15 cellular contexts compared by ENCODE assay signal in the genomic region with DNA sequence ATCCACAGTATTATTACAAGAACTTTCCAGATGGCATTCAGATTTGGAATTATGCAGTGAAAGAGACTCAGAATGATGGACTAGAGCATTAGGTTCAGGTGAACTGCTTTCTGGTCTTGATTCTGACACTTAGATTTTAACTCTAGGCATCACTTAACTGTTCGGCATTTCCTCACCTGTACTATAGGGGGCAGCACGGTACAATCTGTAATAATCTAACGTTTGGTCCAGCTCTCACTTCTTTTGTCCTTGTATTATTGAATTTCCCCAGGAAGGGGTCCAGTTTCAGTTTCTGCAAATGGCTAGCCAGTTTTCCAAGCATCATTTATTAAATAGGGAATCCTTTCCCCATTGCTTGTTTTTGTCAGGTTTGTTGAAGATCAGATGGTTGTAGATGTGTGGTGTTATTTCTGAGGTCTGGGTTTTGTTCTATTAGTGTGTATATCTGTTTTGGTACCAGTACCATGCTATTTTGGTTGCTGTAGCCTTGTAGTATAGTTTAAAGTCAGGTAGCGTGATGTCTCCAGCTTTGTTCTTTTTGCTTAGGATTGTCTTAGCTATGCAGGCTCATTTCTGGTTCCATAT. TPM values are rescaled to one million over a fixed set of nuclear protein-coding genes. Genes with fewer than 3 reads are reported as not detected.
A peak's percentile ranks its signal among the peaks of the same experiment; 100 is the strongest.
DNase-seq lines count a peak whose midpoint lies in the region; ATAC-seq and TF ChIP-seq lines count a peak whose summit lies in the region.
"Not testable (repeated sequence)": the region's sequence is repeated elsewhere in the genome, so short reads cannot be mapped to it uniquely, and the experiment has no call there.
"Had no signal": no experiment of that assay in that cellular context is flagged by ENCODE, and none has a peak within 500 bp of the region (broad histone marks: within the 10 kb centered on the region; RNA-seq: fewer than 3 reads in every experiment).

No MANE protein-coding gene starts in this region.

- H3K27ac ChIP-seq in OCI-LY7 (ENCODE audit: low read depth, low read length, poor library complexity, severe bottlenecking); endodermal cell (ENCODE audit: low read depth, low read length); upper lobe of right lung: not testable (repeated sequence)

- intact Hi-C loops in OCI-LY7 (cut with micrococcal nuclease; ENCODE audit: unreplicated experiment); upper lobe of right lung (cut with DNase I): not testable (repeated sequence)

- not testable (repeated sequence) for H3K36me3 ChIP-seq in OCI-LY7 (ENCODE audit: insufficient read depth, low read length); endodermal cell (ENCODE audit: control insufficient read depth, insufficient read depth, low read length); upper lobe of right lung

- ATAC-seq in upper lobe of right lung, result not testable (repeated sequence)

- H3K9me2 ChIP-seq in OCI-LY7 (ENCODE audit: insufficient read depth, low read length), result not testable (repeated sequence)

- not testable (repeated sequence) for H4K20me1 ChIP-seq in OCI-LY7 (ENCODE audit: insufficient read depth, low read length)

- not testable (repeated sequence) for H3K27me3 ChIP-seq in endodermal cell (ENCODE audit: control insufficient read depth, insufficient read depth, low read length, poor library complexity, severe bottlenecking); upper lobe of right lung

- not testable (repeated sequence) for H2AFZ ChIP-seq in OCI-LY7 (ENCODE audit: low read length)

- H3K9ac ChIP-seq in endodermal cell (ENCODE audit: extremely low read depth, low read length, poor library complexity, severe bottlenecking), result not testable (repeated sequence)

- CTCF ChIA-PET in OCI-LY7 (lab: Charles Lee; ENCODE audit: unreplicated experiment), result not testable (repeated sequence)

- peak; percentile 16 for DNase-seq in Daoy (ENCODE audit: low read depth)
- DNase-seq in HuH-7 (ENCODE audit: low spot score), result peak; percentile 7
- peak; percentile 5 for DNase-seq in NCI-H2029 treated with DMSO at 0.1 percent for 48 hours (lab: John Stamatoyannopoulos, UW)
- peak; percentile 2 for DNase-seq in OCI-LY7 (ENCODE audit: low spot score)
- DNase-seq in activated CD4-positive, alpha-beta T cell treated with anti-CD3 and anti-CD28 coated beads for 48 hours, result peak; percentile 14
- DNase-seq in endodermal cell, result peak; percentile 54
- DNase-seq in left kidney (ENCODE audit: low read depth, low spot score), result peak; percentile 16
- not testable (repeated sequence) for DNase-seq in upper lobe of right lung

- BruUV-seq in OCI-LY7 (replicated peaks; lab: Mats Ljungman, UMichigan), result not testable (repeated sequence)

- peak; percentile 72 for TF ChIP-seq CTCF in OCI-LY7 (conservative IDR thresholded peaks at IDR 0.05; ENCODE audit: low read length)
- TF ChIP-seq CTCF in endodermal cell (conservative IDR thresholded peaks at IDR 0.05), result peak; percentile 76
- peak; percentile 31 for TF ChIP-seq CTCF in upper lobe of right lung (IDR thresholded peaks at IDR 0.05)

- POLR2A ChIA-PET in OCI-LY7 (lab: Charles Lee), result interaction anchor here (0.6 kb wide), 1 partner anchor 163 kb away, joined by 3 read pairs; no protein-coding TSS in a partner anchor

- not testable (repeated sequence) for H3K36me3 Mint-ChIP-seq in endodermal cell (ENCODE audit: low read depth)

- H3K4me1 Mint-ChIP-seq in endodermal cell, result not testable (repeated sequence)

- not testable (repeated sequence) for H3K4me1 ChIP-seq in OCI-LY7 (ENCODE audit: insufficient read depth, low read length, poor library complexity, severe bottlenecking); endodermal cell (ENCODE audit: control insufficient read depth, insufficient read depth, low read length); upper lobe of right lung

- not testable (repeated sequence) for H3K4me3 Mint-ChIP-seq in endodermal cell

- H3K4me2 ChIP-seq in OCI-LY7 (ENCODE audit: low read length), result not testable (repeated sequence)

- H3K79me2 ChIP-seq in OCI-LY7 (ENCODE audit: insufficient read depth, low read depth, low read length), result not testable (repeated sequence)

- H3K27me3 Mint-ChIP-seq in endodermal cell (ENCODE audit: insufficient read depth), result not testable (repeated sequence)

- 0 to 22% methylated on average over 2 to 4 of the region's 4 CpGs for WGBS in endodermal cell (ENCODE audit: insufficient coverage in 1 of 2, insufficient read length in 1 of 2), 2 experiments

- not testable (repeated sequence) for H3K9me3 ChIP-seq in OCI-LY7 (ENCODE audit: low read length); endodermal cell (ENCODE audit: control insufficient read depth, low read length); upper lobe of right lung

- not testable (repeated sequence) for H3K4me3 ChIP-seq in OCI-LY7 (ENCODE audit: low read depth, low read length, poor library complexity, severe bottlenecking); endodermal cell (ENCODE audit: low read length); upper lobe of right lung

- not testable (repeated sequence) for H3K9me3 Mint-ChIP-seq in endodermal cell

- not testable (repeated sequence) for H3K27ac Mint-ChIP-seq in endodermal cell

RNA-seq across cellular contexts. Expression of a gene that starts 3.8 kb away (rescaled TPM):
- not detected in 2 replicates for total RNA-seq in Daoy (2014; rRNA removed; shearing (Covaris generic))
- not detected in 2 replicates for total RNA-seq in OCI-LY7 (2014; rRNA removed; shearing (Covaris generic))
- total RNA-seq in OCI-LY7 (2022) (not detected in 2 replicates), endodermal cell (not detected), upper lobe of right lung (not detected)
- not detected for polyA plus RNA-seq in endodermal cell (2013, experiment 1 of 2)
- not detected for polyA plus RNA-seq in endodermal cell (2013, experiment 2 of 2)
- total RNA-seq: activated T-helper 2 cell treated with anti-CD3 and anti-CD28 coated beads, Interferon-gamma antibody, Interleukin-2, Interleukin-4, amounts not matched to agents 10 μg/mL and 5 μg/mL and 100 μg/mL, durations not matched to agents 14 hours and 24 hours and 36 hours; Calu3; fibroblast of villous mesenchyme; pulmonary artery endothelial cell; stomach; upper lobe of left lung had no signal
- polyA plus RNA-seq: small intestine, stomach had no signal

RNA-seq across cellular contexts. Expression of a gene that starts 8.7 kb away (rescaled TPM):
- not detected in 2 replicates for total RNA-seq in Daoy (2014; rRNA removed; shearing (Covaris generic))
- not detected in 2 replicates for total RNA-seq in OCI-LY7 (2014; rRNA removed; shearing (Covaris generic))
- total RNA-seq in OCI-LY7 (2022) (not detected in 2 replicates), endodermal cell (not detected), upper lobe of right lung (not detected)
- not detected for polyA plus RNA-seq in endodermal cell (2013, experiment 1 of 2)
- not detected for polyA plus RNA-seq in endodermal cell (2013, experiment 2 of 2)
- total RNA-seq: activated T-helper 2 cell treated with anti-CD3 and anti-CD28 coated beads, Interferon-gamma antibody, Interleukin-2, Interleukin-4, amounts not matched to agents 10 μg/mL and 5 μg/mL and 100 μg/mL, durations not matched to agents 14 hours and 24 hours and 36 hours; Calu3; fibroblast of villous mesenchyme; pulmonary artery endothelial cell; stomach; upper lobe of left lung had no signal
- polyA plus RNA-seq: small intestine, stomach had no signal

RNA-seq across cellular contexts. Expression of a gene that starts 13.9 kb away (rescaled TPM):
- not detected in 2 replicates for total RNA-seq in Daoy (2014; rRNA removed; shearing (Covaris generic))
- total RNA-seq in OCI-LY7 (2014; rRNA removed; shearing (Covaris generic)), result not detected in 2 replicates
- not detected in 2 replicates for total RNA-seq in OCI-LY7 (2022)
- not detected for total RNA-seq in endodermal cell
- not detected for polyA plus RNA-seq in endodermal cell (2013, experiment 1 of 2)
- not detected for polyA plus RNA-seq in endodermal cell (2013, experiment 2 of 2)
- total RNA-seq in upper lobe of right lung, result not detected
- total RNA-seq: activated T-helper 2 cell treated with anti-CD3 and anti-CD28 coated beads, Interferon-gamma antibody, Interleukin-2, Interleukin-4, amounts not matched to agents 10 μg/mL and 5 μg/mL and 100 μg/mL, durations not matched to agents 14 hours and 24 hours and 36 hours; Calu3; fibroblast of villous mesenchyme; pulmonary artery endothelial cell; stomach; upper lobe of left lung had no signal
- polyA plus RNA-seq: small intestine, stomach had no signal

RNA-seq across cellular contexts. Expression of a gene that starts 18.5 kb away (rescaled TPM):
- not detected in 2 replicates for total RNA-seq in Daoy (2014; rRNA removed; shearing (Covaris generic))
- not detected in 2 replicates for total RNA-seq in OCI-LY7 (2014; rRNA removed; shearing (Covaris generic))
- total RNA-seq in OCI-LY7 (2022), result not detected in 2 replicates
- not detected for total RNA-seq in endodermal cell
- not detected for polyA plus RNA-seq in endodermal cell (2013, experiment 1 of 2)
- polyA plus RNA-seq in endodermal cell (2013, experiment 2 of 2), result not detected
- not detected for total RNA-seq in upper lobe of right lung
- total RNA-seq: activated T-helper 2 cell treated with anti-CD3 and anti-CD28 coated beads, Interferon-gamma antibody, Interleukin-2, Interleukin-4, amounts not matched to agents 10 μg/mL and 5 μg/mL and 100 μg/mL, durations not matched to agents 14 hours and 24 hours and 36 hours; Calu3; fibroblast of villous mesenchyme; pulmonary artery endothelial cell; stomach; upper lobe of left lung had no signal
- polyA plus RNA-seq: small intestine, stomach had no signal

RNA-seq across cellular contexts. Expression of a gene that starts 25.5 kb away (rescaled TPM):
- total RNA-seq in Daoy (2014; rRNA removed; shearing (Covaris generic)), result not detected in 2 replicates
- total RNA-seq in OCI-LY7 (2014; rRNA removed; shearing (Covaris generic)), result not detected in 2 replicates
- not detected in 2 replicates for total RNA-seq in OCI-LY7 (2022)
- total RNA-seq in endodermal cell, result not detected
- polyA plus RNA-seq in endodermal cell (2013, experiment 1 of 2), result not detected
- polyA plus RNA-seq in endodermal cell (2013, experiment 2 of 2), result not detected
- total RNA-seq in upper lobe of right lung, result not detected
- total RNA-seq: activated T-helper 2 cell treated with anti-CD3 and anti-CD28 coated beads, Interferon-gamma antibody, Interleukin-2, Interleukin-4, amounts not matched to agents 10 μg/mL and 5 μg/mL and 100 μg/mL, durations not matched to agents 14 hours and 24 hours and 36 hours; Calu3; fibroblast of villous mesenchyme; pulmonary artery endothelial cell; stomach; upper lobe of left lung had no signal
- polyA plus RNA-seq: small intestine, stomach had no signal
